In the genomic region with DNA sequence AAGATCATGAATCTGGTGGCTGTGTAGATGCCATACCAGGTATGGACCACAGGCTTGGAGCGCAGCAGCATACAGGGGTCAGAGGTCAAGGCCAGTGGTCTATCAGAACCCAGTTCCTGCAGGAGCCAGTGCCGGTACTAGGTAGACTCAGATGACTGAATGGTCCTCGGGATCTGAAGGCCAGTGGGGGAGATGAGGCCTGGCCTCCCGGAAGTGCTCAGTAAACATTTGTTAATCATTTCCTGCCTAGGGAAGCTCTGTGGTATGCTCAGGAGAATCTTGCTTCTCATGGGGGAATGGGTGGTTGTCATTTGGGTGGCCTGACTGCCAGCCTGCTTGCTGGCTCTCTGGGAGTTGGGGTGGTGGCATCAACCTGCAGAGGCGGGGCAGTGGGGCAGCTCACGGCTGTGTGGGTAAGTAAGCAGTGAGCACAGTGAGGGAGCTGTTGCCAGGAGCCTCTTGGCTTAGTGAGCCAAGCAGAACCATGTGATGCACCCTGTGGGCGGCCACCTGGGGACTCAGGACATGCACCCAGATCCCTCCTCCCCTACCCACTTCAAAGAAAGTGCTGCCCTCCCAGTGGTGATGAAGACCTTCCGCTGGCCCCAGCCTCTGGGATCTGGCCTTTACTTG, we compare ENCODE assay signal across 1 cellular context.
TF ChIP-seq lines count a peak whose summit lies in the region.

No MANE protein-coding gene starts in this region.

TF ChIP-seq in GM12878, 131 proteins besides CTCF, POLR2A, EP300 and RAD21 (continued from another document):
- TF ChIP-seq, protein P1, sequence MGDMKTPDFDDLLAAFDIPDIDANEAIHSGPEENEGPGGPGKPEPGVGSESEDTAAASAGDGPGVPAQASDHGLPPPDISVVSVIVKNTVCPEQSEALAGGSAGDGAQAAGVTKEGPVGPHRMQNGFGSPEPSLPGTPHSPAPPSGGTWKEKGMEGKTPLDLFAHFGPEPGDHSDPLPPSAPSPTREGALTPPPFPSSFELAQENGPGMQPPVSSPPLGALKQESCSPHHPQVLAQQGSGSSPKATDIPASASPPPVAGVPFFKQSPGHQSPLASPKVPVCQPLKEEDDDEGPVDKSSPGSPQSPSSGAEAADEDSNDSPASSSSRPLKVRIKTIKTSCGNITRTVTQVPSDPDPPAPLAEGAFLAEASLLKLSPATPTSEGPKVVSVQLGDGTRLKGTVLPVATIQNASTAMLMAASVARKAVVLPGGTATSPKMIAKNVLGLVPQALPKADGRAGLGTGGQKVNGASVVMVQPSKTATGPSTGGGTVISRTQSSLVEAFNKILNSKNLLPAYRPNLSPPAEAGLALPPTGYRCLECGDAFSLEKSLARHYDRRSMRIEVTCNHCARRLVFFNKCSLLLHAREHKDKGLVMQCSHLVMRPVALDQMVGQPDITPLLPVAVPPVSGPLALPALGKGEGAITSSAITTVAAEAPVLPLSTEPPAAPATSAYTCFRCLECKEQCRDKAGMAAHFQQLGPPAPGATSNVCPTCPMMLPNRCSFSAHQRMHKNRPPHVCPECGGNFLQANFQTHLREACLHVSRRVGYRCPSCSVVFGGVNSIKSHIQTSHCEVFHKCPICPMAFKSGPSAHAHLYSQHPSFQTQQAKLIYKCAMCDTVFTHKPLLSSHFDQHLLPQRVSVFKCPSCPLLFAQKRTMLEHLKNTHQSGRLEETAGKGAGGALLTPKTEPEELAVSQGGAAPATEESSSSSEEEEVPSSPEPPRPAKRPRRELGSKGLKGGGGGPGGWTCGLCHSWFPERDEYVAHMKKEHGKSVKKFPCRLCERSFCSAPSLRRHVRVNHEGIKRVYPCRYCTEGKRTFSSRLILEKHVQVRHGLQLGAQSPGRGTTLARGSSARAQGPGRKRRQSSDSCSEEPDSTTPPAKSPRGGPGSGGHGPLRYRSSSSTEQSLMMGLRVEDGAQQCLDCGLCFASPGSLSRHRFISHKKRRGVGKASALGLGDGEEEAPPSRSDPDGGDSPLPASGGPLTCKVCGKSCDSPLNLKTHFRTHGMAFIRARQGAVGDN (IDR thresholded peaks at IDR 0.05): 0 out of 2 replicates have a peak, but pooled peaks have one; percentile 35
- TF ChIP-seq NR2C2 (IDR thresholded peaks at IDR 0.05; ENCODE audit: borderline replicate concordance, control insufficient read depth, insufficient read length, low read depth) (no peak), GABPA (IDR thresholded peaks at IDR 0.05; ENCODE audit: low read depth) (peak; percentile 54; the same call in 1 of the 2 replicates), NR2F1 (conservative IDR thresholded peaks at IDR 0.05) (peak; percentile 76), IKZF1 (conservative IDR thresholded peaks at IDR 0.05) (0 out of 2 replicates have a peak, but pooled peaks have one; percentile 14), TAF1 (IDR thresholded peaks at IDR 0.05; ENCODE audit: borderline replicate concordance, low read depth, low read length) (no peak)
